Comparison of ENCODE assay signal across 8 cellular contexts in the genomic region with DNA sequence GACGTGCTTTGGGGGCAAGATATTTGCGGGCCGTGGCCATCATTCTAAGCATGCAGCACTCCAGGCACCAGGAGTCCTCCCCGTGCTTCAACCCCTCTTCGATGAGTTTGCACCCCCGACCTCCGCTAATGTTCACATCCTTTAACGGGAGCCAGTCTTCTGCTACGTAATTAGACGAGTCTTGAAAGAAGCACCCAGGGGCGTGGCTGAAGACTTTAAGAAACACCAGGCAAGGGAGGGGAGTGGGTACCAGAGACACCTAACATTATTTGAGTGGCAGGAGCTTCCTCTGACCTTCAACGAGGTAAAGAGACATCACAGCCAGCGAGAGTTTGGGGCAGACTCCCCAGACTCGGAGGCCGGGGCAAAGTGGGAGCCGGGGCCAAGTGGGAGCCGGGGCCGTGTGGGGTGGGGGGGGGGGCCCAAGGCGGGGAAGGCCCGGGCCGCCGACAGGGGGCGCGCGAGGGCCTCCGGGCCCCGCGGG. TPM values are rescaled to one million over a fixed set of nuclear protein-coding genes. Genes with fewer than 3 reads are reported as not detected.
DNase-seq lines count a peak whose midpoint lies in the region; ATAC-seq, FAIRE-seq and TF ChIP-seq lines count a peak whose summit lies in the region.

No MANE protein-coding gene starts in this region.

- TF ChIP-seq CTCF in D721Med (IDR thresholded peaks at IDR 0.05; ENCODE audit: insufficient read depth, missing control alignments) (peak; percentile 19), foreskin fibroblast (IDR thresholded peaks at IDR 0.05; ENCODE audit: low read depth, low read length) (peak; percentile 31)

- FAIRE-seq in D721Med (lab: Jason Lieb, UNC) = no peak

- DNase-seq in D721Med (ENCODE audit: insufficient read length, low spot score) (no peak), foreskin fibroblast (no peak), sciatic nerve (ENCODE audit: low spot score) (peak; percentile 62), foreskin melanocyte (no peak), NCI-H2029 treated with DMSO at 0.1 percent for 48 hours (lab: John Stamatoyannopoulos, UW) (no peak)
- DNase-seq in activated CD4-positive, alpha-beta T cell treated with anti-CD3 and anti-CD28 coated beads for 24 hours (ENCODE audit: low read depth in 2 of 2) = peak; percentile 15 to 42

- ATAC-seq in GM19397 (IDR thresholded peaks at IDR 0.05; ENCODE audit: unreplicated experiment) = peak; percentile 20
- ATAC-seq in HG03457 (IDR thresholded peaks at IDR 0.05; ENCODE audit: unreplicated experiment) = peak; percentile 25
- ATAC-seq in sciatic nerve = peak; percentile 5

- intact Hi-C loops in sciatic nerve (cut with DNase I) = no loop called here

- H3K4me3 ChIP-seq in foreskin fibroblast (ENCODE audit: low read depth in 1 of 2, low read length in 2 of 2) = peak overlapping the region; percentile 39 to 61

RNA-seq across cellular contexts. Expression of gene TOMM7, which starts 31.1 kb away (rescaled TPM):
- 322 TPM for total RNA-seq in sciatic nerve

Comparison
In these comparisons a context has a peak if more than half of its experiments do, and no peak if none do; other contexts are left out.
1. DNase-seq: peak in activated CD4-positive, alpha-beta T cell treated with anti-CD3 and anti-CD28 coated beads for 24 hours (2 of 2) and sciatic nerve (single experiment); none in D721Med (single experiment), foreskin fibroblast (0 of 2), foreskin melanocyte (single experiment) and NCI-H2029 treated with DMSO at 0.1 percent for 48 hours (single experiment).
2. Peak in every context shown above with its lines, with median percentiles within 50 percentile points of each other: ATAC-seq.